ENCODE assay signal across 8 cellular contexts in genomic region chr7:87875151-87876039, GRCh38. TPM values are rescaled to one million over a fixed set of nuclear protein-coding genes. Genes with fewer than 3 reads are reported as not detected.
DNase-seq lines count a peak whose midpoint lies in the region; ATAC-seq and TF ChIP-seq lines count a peak whose summit lies in the region.

No MANE protein-coding gene starts in this region.

- H2BK5ac ChIP-seq in trophoblast cell (ENCODE audit: low read depth, low read length, poor library complexity) = peak overlapping the region; percentile 96

- peak overlapping the region; percentile 88 for H3K14ac ChIP-seq in trophoblast cell (ENCODE audit: low read length)

- H3K27ac ChIP-seq in HUES6 (ENCODE audit: low read depth, low read length) = peak overlapping the region; percentile 69; the same call in 1 of the 2 replicates
- H3K27ac ChIP-seq in gastroesophageal sphincter = peak overlapping the region; percentile 59 to 95 (median 88)
- peak overlapping the region; percentile 97 for H3K27ac ChIP-seq in trophoblast cell (ENCODE audit: low read depth, low read length)

- peak overlapping the region; percentile 93 for H3K18ac ChIP-seq in trophoblast cell (ENCODE audit: low read length)

- peak overlapping the region; percentile 70 for H3K4ac ChIP-seq in trophoblast cell (ENCODE audit: low read depth, low read length)

- peaks cover 12% of the 10 kb centered on the region for H3K9me3 ChIP-seq in HUES6 (ENCODE audit: control insufficient read depth, insufficient read depth, low read depth, low read length)
- peaks cover 0 to 9% (median 0%) of the 10 kb centered on the region in 3 donors for H3K9me3 ChIP-seq in gastroesophageal sphincter
- peaks cover 4% of the 10 kb centered on the region for H3K9me3 ChIP-seq in trophoblast cell (ENCODE audit: insufficient read depth, low read depth, low read length)

- H2BK12ac ChIP-seq in trophoblast cell (ENCODE audit: low read length) = peak overlapping the region; percentile 85

- H4K91ac ChIP-seq in trophoblast cell (ENCODE audit: low read depth, low read length) = peak overlapping the region; percentile 76

- peaks cover 32% of the 10 kb centered on the region for H3K36me3 Mint-ChIP-seq in WTC11

- H3K36me3 ChIP-seq in HUES6 (ENCODE audit: control insufficient read depth, insufficient read depth, low read length) (peaks cover 27% of the 10 kb centered on the region), gastroesophageal sphincter (peaks cover 0 to 11% of the 10 kb centered on the region in 2 donors), trophoblast cell (ENCODE audit: control insufficient read depth in 1 of 2, insufficient read depth in 2 of 2, low read length in 2 of 2) (peaks cover 0 to 9% of the 10 kb centered on the region in 2 experiments)

- H4K12ac ChIP-seq in trophoblast cell (ENCODE audit: low read depth, low read length) = peak overlapping the region; percentile 88

- H3K79me1 ChIP-seq in trophoblast cell (ENCODE audit: low read length) = peaks cover 12% of the 10 kb centered on the region

- 5 to 12% methylated on average over 8 to 9 of the region's 35 CpGs for WGBS in gastroesophageal sphincter (ENCODE audit: low coverage in 1 of 2), 2 donors
- WGBS in trophoblast cell (ENCODE audit: extremely low coverage, insufficient coverage, insufficient read length) = no CpG with 5 or more reads among the region's 35 CpGs

- H3K79me2 ChIP-seq in trophoblast cell (ENCODE audit: control insufficient read depth, insufficient read depth, low read length, poor library complexity) = peaks cover 10% of the 10 kb centered on the region

- H3K9ac ChIP-seq in HUES6 (ENCODE audit: low read length) = peak overlapping the region; percentile 85
- H3K9ac ChIP-seq in trophoblast cell (ENCODE audit: low read length) = peak overlapping the region; percentile 57

- DNase-seq in NCI-H2081 (lab: John Stamatoyannopoulos, UW) = peak; percentile 27 to 31
- DNase-seq in NCI-H2081 treated with DMSO at 0.1 percent for 48 hours (lab: John Stamatoyannopoulos, UW) = no peak
- DNase-seq in WTC11 (ENCODE audit: low spot score) = no peak
- peak in 1 of 2 donors; percentile 19 for DNase-seq in trophoblast cell
- DNase-seq in GF-D8 (lab: John Stamatoyannopoulos, UW) = no peak

- H2BK120ac ChIP-seq in trophoblast cell (ENCODE audit: insufficient read depth, low read length, poor library complexity) = peak overlapping the region; percentile 94

- peak overlapping the region; percentile 70 for H3K4me2 ChIP-seq in trophoblast cell (ENCODE audit: low read length)

- TF ChIP-seq EP300 in gastroesophageal sphincter (IDR thresholded peaks at IDR 0.05) = no peak

- TF ChIP-seq CTCF in WTC11 (IDR thresholded peaks at IDR 0.05) (no peak), gastroesophageal sphincter (IDR thresholded peaks at IDR 0.05) (no peak)

- peak overlapping the region; percentile 92 for H3K4me3 Mint-ChIP-seq in WTC11

- H4K8ac ChIP-seq in trophoblast cell (ENCODE audit: low read depth, low read length) = peak overlapping the region; percentile 93

- CTCF ChIA-PET in WTC11 (lab: Charles Lee) = interaction anchor here (1.2 kb wide), 1 partner anchor 8 kb away, joined by 3 read pairs; no protein-coding TSS in a partner anchor

- TF ChIP-seq POLR2A in gastroesophageal sphincter (IDR thresholded peaks at IDR 0.05) = no peak

- H3K4me3 ChIP-seq in HUES6 (ENCODE audit: low read depth, low read length) (peak overlapping the region; percentile 85), gastroesophageal sphincter (peak overlapping the region; percentile 73 to 80), trophoblast cell (ENCODE audit: low read depth, low read length) (peak overlapping the region; percentile 82)

- H3K4me1 ChIP-seq in HUES6 (ENCODE audit: control insufficient read depth, insufficient read depth, low read length) (no peaks in the 10 kb centered on the region; the same call in 1 of the 2 replicates), gastroesophageal sphincter (peaks cover 0 to 32% (median 0%) of the 10 kb centered on the region in 3 donors), trophoblast cell (ENCODE audit: control insufficient read depth in 1 of 2, insufficient read depth in 2 of 2, low read length in 2 of 2) (no peaks in the 10 kb centered on the region)

- no peaks in the 10 kb centered on the region for H3K27me3 Mint-ChIP-seq in WTC11 (ENCODE audit: low read depth)

- no peak overlapping the region for H3K23ac ChIP-seq in trophoblast cell (ENCODE audit: low read length)

- H3K4me1 Mint-ChIP-seq in WTC11 = peaks cover 25% of the 10 kb centered on the region

- peaks cover 7% of the 10 kb centered on the region; the same call in 1 of the 2 replicates for H3K9me3 Mint-ChIP-seq in WTC11

- no peaks in the 10 kb centered on the region for H3K27me3 ChIP-seq in HUES6 (ENCODE audit: control insufficient read depth, insufficient read depth, low read length)
- no peaks in the 10 kb centered on the region for H3K27me3 ChIP-seq in gastroesophageal sphincter
- no peaks in the 10 kb centered on the region for H3K27me3 ChIP-seq in trophoblast cell (ENCODE audit: insufficient read depth, low read length)

- peak overlapping the region; percentile 99 for H2AFZ ChIP-seq in trophoblast cell (ENCODE audit: insufficient read depth, low read length, poor library complexity)

- H2AK5ac ChIP-seq in trophoblast cell (ENCODE audit: low read length) = no peak overlapping the region

- POLR2A ChIA-PET in WTC11 (lab: Charles Lee) = interaction anchor here (1.5 to 2.4 kb wide), 2 partner anchors 52 to 59 kb away, joined by 4 to 10 read pairs; partner anchors contain the start of gene ADAM22

- H3K27ac Mint-ChIP-seq in WTC11 = peak overlapping the region; percentile 94

- peak; percentile 0 for ATAC-seq in GM21515 (IDR thresholded peaks at IDR 0.05; ENCODE audit: unreplicated experiment)
- no peak; the same call in 1 of the 2 replicates for ATAC-seq in WTC11
- ATAC-seq in gastroesophageal sphincter = no peak

TF ChIP-seq in WTC11, 78 proteins besides CTCF, POLR2A, EP300 and RAD21 (continues in another document):
- TF ChIP-seq HMGXB4 (CRISPR knock-in tag; IDR thresholded peaks at IDR 0.05) (no peak), KAT7 (CRISPR knock-in tag; IDR thresholded peaks at IDR 0.05; ENCODE audit: borderline replicate concordance) (peak; percentile 5), ATF1 (CRISPR knock-in tag; IDR thresholded peaks at IDR 0.05) (0 out of 2 replicates have a peak, but pooled peaks have one; percentile 38), NR1H2 (CRISPR knock-in tag; IDR thresholded peaks at IDR 0.05) (no peak), ZNF121 (CRISPR knock-in tag; IDR thresholded peaks at IDR 0.05) (peak; percentile 91)
- TF ChIP-seq, protein P1, sequence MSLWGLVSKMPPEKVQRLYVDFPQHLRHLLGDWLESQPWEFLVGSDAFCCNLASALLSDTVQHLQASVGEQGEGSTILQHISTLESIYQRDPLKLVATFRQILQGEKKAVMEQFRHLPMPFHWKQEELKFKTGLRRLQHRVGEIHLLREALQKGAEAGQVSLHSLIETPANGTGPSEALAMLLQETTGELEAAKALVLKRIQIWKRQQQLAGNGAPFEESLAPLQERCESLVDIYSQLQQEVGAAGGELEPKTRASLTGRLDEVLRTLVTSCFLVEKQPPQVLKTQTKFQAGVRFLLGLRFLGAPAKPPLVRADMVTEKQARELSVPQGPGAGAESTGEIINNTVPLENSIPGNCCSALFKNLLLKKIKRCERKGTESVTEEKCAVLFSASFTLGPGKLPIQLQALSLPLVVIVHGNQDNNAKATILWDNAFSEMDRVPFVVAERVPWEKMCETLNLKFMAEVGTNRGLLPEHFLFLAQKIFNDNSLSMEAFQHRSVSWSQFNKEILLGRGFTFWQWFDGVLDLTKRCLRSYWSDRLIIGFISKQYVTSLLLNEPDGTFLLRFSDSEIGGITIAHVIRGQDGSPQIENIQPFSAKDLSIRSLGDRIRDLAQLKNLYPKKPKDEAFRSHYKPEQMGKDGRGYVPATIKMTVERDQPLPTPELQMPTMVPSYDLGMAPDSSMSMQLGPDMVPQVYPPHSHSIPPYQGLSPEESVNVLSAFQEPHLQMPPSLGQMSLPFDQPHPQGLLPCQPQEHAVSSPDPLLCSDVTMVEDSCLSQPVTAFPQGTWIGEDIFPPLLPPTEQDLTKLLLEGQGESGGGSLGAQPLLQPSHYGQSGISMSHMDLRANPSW (CRISPR knock-in tag; conservative IDR thresholded peaks at IDR 0.05; ENCODE audit: low read depth) = no peak

RNA-seq across cellular contexts. Expression of gene SLC25A40, which starts 0.8 kb away (rescaled TPM):
- total RNA-seq in WTC11 (2021) (18.1 to 21.9 TPM (median 21.5 TPM) in 3 replicates), gastroesophageal sphincter (10 to 100 TPM in 2 of 4 donors, 1 to 10 TPM in 2; 7.8 to 14.0 (median 9.5) TPM)
- polyA plus RNA-seq in trophoblast cell (2013) = 9.3 and 10.6 TPM in 2 replicates

RNA-seq across cellular contexts. Expression of gene DBF4, which starts 0.9 kb away (rescaled TPM):
- 52.1 to 55.4 TPM (median 54.2 TPM) in 3 replicates for total RNA-seq in WTC11 (2021)
- total RNA-seq in gastroesophageal sphincter = 1 to 10 TPM; 3.1 to 7.6 (median 6.7) TPM
- polyA plus RNA-seq in trophoblast cell (2013) = 16.5 and 19.3 TPM in 2 replicates

RNA-seq across cellular contexts. Expression of gene ADAM22, which starts 58.7 kb away (rescaled TPM):
- 12.4 to 14.5 TPM (median 14.5 TPM) in 3 replicates for total RNA-seq in WTC11 (2021)
- total RNA-seq in gastroesophageal sphincter = 1 to 10 TPM; 1.1 to 3.6 (median 1.7) TPM
- polyA plus RNA-seq in trophoblast cell (2013) = 0.73 and 0.76 TPM in 2 replicates

Comparison
In these comparisons a context has a peak if more than half of its experiments do, and no peak if none do; other contexts are left out.
1. DNase-seq: peak in NCI-H2081 (2 of 2); none in NCI-H2081 treated with DMSO at 0.1 percent for 48 hours (single experiment), WTC11 (single experiment) and GF-D8 (single experiment).
2. Peak in every context shown above with its lines, with median percentiles within 50 percentile points of each other: H3K27ac ChIP-seq and H3K4me3 ChIP-seq.